Comparison of ENCODE assay signal across 16 cellular contexts in the genomic region with DNA sequence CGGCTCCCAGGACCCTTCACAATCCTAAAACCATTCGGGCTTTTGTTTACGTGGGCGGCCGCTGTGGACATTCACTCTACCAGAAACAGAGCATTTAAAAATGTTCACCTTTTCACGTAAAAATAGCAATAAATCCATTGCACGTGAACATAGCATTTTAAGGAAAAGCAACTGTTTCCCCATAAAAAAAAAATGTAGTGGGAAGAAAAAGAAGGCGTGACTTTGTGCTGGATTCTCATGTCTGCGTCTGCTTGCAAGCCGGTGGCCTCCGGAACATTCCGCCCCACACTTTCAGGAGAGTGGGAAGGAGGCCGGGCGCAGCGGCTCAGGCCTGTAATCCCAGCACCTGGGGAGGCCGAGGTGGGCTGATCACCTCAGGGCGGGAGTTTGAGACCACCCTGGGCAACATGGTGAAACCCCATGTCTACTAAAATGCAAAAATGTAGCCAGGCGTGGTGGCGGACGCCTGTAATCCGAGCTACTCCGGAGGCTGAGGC. TPM values are rescaled to one million over a fixed set of nuclear protein-coding genes. Genes with fewer than 3 reads are reported as not detected.
DNase-seq lines count a peak whose midpoint lies in the region; ATAC-seq and TF ChIP-seq lines count a peak whose summit lies in the region.
"Had no signal": no experiment of that assay in that cellular context is flagged by ENCODE, and none has a peak within 500 bp of the region (broad histone marks: within the 10 kb centered on the region; RNA-seq: fewer than 3 reads in every experiment).

No MANE protein-coding gene starts in this region.

- peaks cover 3% of the 10 kb centered on the region for H3K36me3 Mint-ChIP-seq in mesothelial cell of epicardium

- peak overlapping the region; percentile 69 for H3K9ac ChIP-seq in adipocyte (ENCODE audit: low read length)

- peak overlapping the region; percentile 6 for H3K4me3 Mint-ChIP-seq in mesothelial cell of epicardium
- H3K4me3 Mint-ChIP-seq: activated CD4-positive, alpha-beta T cell treated with anti-CD3 and anti-CD28 coated beads, Interleukin-2, amount 10 ng/mL, durations not matched to agents 24 days and 14 days had no signal

- H3K36me3 ChIP-seq in left ventricle myocardium inferior (no peaks in the 10 kb centered on the region), adipocyte (ENCODE audit: control insufficient read depth, insufficient read depth, low read length, severe bottlenecking) (no peaks in the 10 kb centered on the region), BE2C (no peaks in the 10 kb centered on the region)
- H3K36me3 ChIP-seq: ascending aorta, left lung, spleen, tibial nerve had no signal

- TF ChIP-seq CTCF in left ventricle myocardium inferior (IDR thresholded peaks at IDR 0.05; ENCODE audit: borderline replicate concordance) (no peak), mesothelial cell of epicardium (IDR thresholded peaks at IDR 0.05; ENCODE audit: unreplicated experiment) (peak; percentile 11), BE2C (IDR thresholded peaks at IDR 0.05; ENCODE audit: low read depth, low read length) (no peak)

- peak overlapping the region; percentile 55 for H3K4me3 ChIP-seq in left ventricle myocardium inferior
- peak overlapping the region; percentile 63 for H3K4me3 ChIP-seq in adipocyte (ENCODE audit: low read length)
- no peak overlapping the region for H3K4me3 ChIP-seq in BE2C (ENCODE audit: low read depth, low read length)
- H3K4me3 ChIP-seq: left lung had no signal

- H3K9me3 Mint-ChIP-seq in mesothelial cell of epicardium, result no peaks in the 10 kb centered on the region
- H3K9me3 Mint-ChIP-seq: activated CD4-positive, alpha-beta T cell treated with anti-CD3 and anti-CD28 coated beads, Interleukin-2, amount 10 ng/mL, durations not matched to agents 24 days and 14 days had no signal

- peaks cover 5% of the 10 kb centered on the region for H3K9me3 ChIP-seq in left ventricle myocardium inferior (replicated peaks)
- peaks cover 5% of the 10 kb centered on the region for H3K9me3 ChIP-seq in adipocyte (ENCODE audit: control insufficient read depth, low read length)
- H3K9me3 ChIP-seq in BE2C, result no peaks in the 10 kb centered on the region
- H3K9me3 ChIP-seq: ascending aorta, left lung had no signal

- H3K27ac ChIP-seq in left ventricle myocardium inferior (replicated peaks), result no peak overlapping the region
- H3K27ac ChIP-seq: ascending aorta, left lung, spleen had no signal

- H3K27me3 Mint-ChIP-seq in mesothelial cell of epicardium (ENCODE audit: low read depth), result peaks cover 46% of the 10 kb centered on the region

- peaks cover 76% of the 10 kb centered on the region for H3K27me3 ChIP-seq in left ventricle myocardium inferior (ENCODE audit: low read depth)
- peaks cover 13% of the 10 kb centered on the region for H3K27me3 ChIP-seq in adipocyte (replicated peaks; ENCODE audit: control insufficient read depth, insufficient read depth, low read length)
- peaks cover 35% of the 10 kb centered on the region for H3K27me3 ChIP-seq in BE2C

- CTCF ChIA-PET in HEK293T (lab: Yijun Ruan, JAX), result no interaction called here

- intact Hi-C loops in left ventricle myocardium inferior (cut with micrococcal nuclease), result loop anchor here (10.0 kb wide), 1 partner anchor 241 kb away; no protein-coding TSS in a partner anchor
- intact Hi-C loops in Right ventricle myocardium inferior (cut with DNase I), result loop anchor here (1.0 to 2.0 kb wide), 2 partner anchors 241 to 289 kb away; no protein-coding TSS in a partner anchor

- ATAC-seq in Right ventricle myocardium inferior (no peak), GM21390 (IDR thresholded peaks at IDR 0.05; ENCODE audit: unreplicated experiment) (no peak), GM21528 (IDR thresholded peaks at IDR 0.05; ENCODE audit: low FRiP score, unreplicated experiment) (no peak)

- DNase-seq in left ventricle myocardium inferior, result no peak
- DNase-seq in Right ventricle myocardium inferior (ENCODE audit: missing footprints), result no peak
- DNase-seq in adipocyte (ENCODE audit: low read depth), result no peak
- no peak for DNase-seq in mesothelial cell of epicardium (ENCODE audit: low spot score in 2 of 2, unreplicated experiment in 2 of 2)
- DNase-seq in BE2C, result no peak
- DNase-seq in HEK293T (ENCODE audit: extremely low spot score), result no peak
- DNase-seq: left lung, NCI-H2107, spleen had no signal

- peaks cover 3% of the 10 kb centered on the region for H3K4me1 Mint-ChIP-seq in mesothelial cell of epicardium

- H3K27ac Mint-ChIP-seq in mesothelial cell of epicardium, result no peak overlapping the region
- H3K27ac Mint-ChIP-seq: activated CD4-positive, alpha-beta T cell treated with anti-CD3 and anti-CD28 coated beads, Interleukin-2, amount 10 ng/mL, durations not matched to agents 24 days and 14 days had no signal

- POLR2A ChIA-PET in HEK293T (lab: Yijun Ruan, JAX), result no interaction called here

- H3K4me1 ChIP-seq in left ventricle myocardium inferior (peaks cover 12% of the 10 kb centered on the region), adipocyte (ENCODE audit: control insufficient read depth, insufficient read depth, low read length) (peaks cover 17% of the 10 kb centered on the region), BE2C (no peaks in the 10 kb centered on the region)
- H3K4me1 ChIP-seq: ascending aorta had no signal

TF ChIP-seq in HEK293T, 16 proteins besides CTCF, POLR2A, EP300 and RAD21:
- TF ChIP-seq L3MBTL2 (conservative IDR thresholded peaks at IDR 0.05) (no peak), SUZ12 (IDR thresholded peaks at IDR 0.05) (no peak), SP1 (IDR thresholded peaks at IDR 0.05) (no peak), LEF1 (IDR thresholded peaks at IDR 0.05; ENCODE audit: borderline replicate concordance) (no peak), ELF4 (IDR thresholded peaks at IDR 0.05) (no peak), NFRKB (IDR thresholded peaks at IDR 0.05) (no peak), ARNT (IDR thresholded peaks at IDR 0.05) (no peak), FOXK2 (IDR thresholded peaks at IDR 0.05) (no peak), HDGF (IDR thresholded peaks at IDR 0.05; ENCODE audit: borderline replicate concordance) (no peak), FOXA1 (IDR thresholded peaks at IDR 0.05) (no peak), TARDBP (IDR thresholded peaks at IDR 0.05) (no peak), FOXM1 (IDR thresholded peaks at IDR 0.05; ENCODE audit: borderline replicate concordance) (no peak)
TF ChIP-seq in HEK293T: peak in this region for 0.

RNA-seq across cellular contexts. Expression of a gene that starts 13.4 kb away (rescaled TPM):
- total RNA-seq in left ventricle myocardium inferior (not detected), Right ventricle myocardium inferior (not detected), mesothelial cell of epicardium (not detected in 3 replicates)
- polyA plus RNA-seq in BE2C (2012; ENCODE audit: insufficient read depth, insufficient read length, low read depth), result 8.5 TPM
- total RNA-seq: activated CD4-positive, alpha-beta T cell treated with anti-CD3 and anti-CD28 coated beads, Interleukin-2, amount 10 ng/mL, durations not matched to agents 24 days and 14 days; ascending aorta; Daoy; frontal cortex; left lung; spleen; tibial nerve had no signal
- polyA plus RNA-seq: spleen had no signal

RNA-seq across cellular contexts. Expression of a gene that starts 25.5 kb away (rescaled TPM):
- total RNA-seq in left ventricle myocardium inferior, result 3.1 TPM
- total RNA-seq in Right ventricle myocardium inferior, result 6.4 TPM
- total RNA-seq in mesothelial cell of epicardium, result 85.6 to 89.2 TPM (median 87.5 TPM) in 3 replicates
- polyA plus RNA-seq in BE2C (2012; ENCODE audit: insufficient read depth, insufficient read length, low read depth), result 79.5 TPM

RNA-seq across cellular contexts. Expression of a gene that starts 25.8 kb away (rescaled TPM):
- total RNA-seq in left ventricle myocardium inferior, result 10.6 TPM
- 9.7 TPM for total RNA-seq in Right ventricle myocardium inferior
- total RNA-seq in mesothelial cell of epicardium, result 21.5 to 23.0 TPM (median 21.9 TPM) in 3 replicates
- 152 TPM for polyA plus RNA-seq in BE2C (2012; ENCODE audit: insufficient read depth, insufficient read length, low read depth)

RNA-seq across cellular contexts. Expression of a gene that starts 53.4 kb away (rescaled TPM):
- 0.91 TPM for total RNA-seq in left ventricle myocardium inferior
- total RNA-seq in Right ventricle myocardium inferior, result 1.9 TPM
- 5.0 to 5.8 TPM (median 5.7 TPM) in 3 replicates for total RNA-seq in mesothelial cell of epicardium
- not detected for polyA plus RNA-seq in BE2C (2012; ENCODE audit: insufficient read depth, insufficient read length, low read depth)
- total RNA-seq: activated CD4-positive, alpha-beta T cell treated with anti-CD3 and anti-CD28 coated beads, Interleukin-2, amount 10 ng/mL, durations not matched to agents 24 days and 14 days; Daoy; frontal cortex had no signal

Comparison
In these comparisons a context has a peak if more than half of its experiments do, and no peak if none do; other contexts are left out.
1. RNA of a gene that starts 25.5 kb away (total RNA-seq): 85.6 to 89.2 TPM in mesothelial cell of epicardium; 6.4 TPM in Right ventricle myocardium inferior (single experiment) and 3.1 TPM in left ventricle myocardium inferior (single experiment); every median in the first group is over 10 times any median in the second.